In genomic region chr11:106286881-106287504, GRCh38 we compare ENCODE assay signal across 10 cellular contexts.
"Had no signal": no experiment of that assay in that cellular context is flagged by ENCODE, and none has a peak within 500 bp of the region (broad histone marks: within the 10 kb centered on the region; RNA-seq: fewer than 3 reads in every experiment).

No MANE protein-coding gene starts in this region.

- H3K4me1 ChIP-seq: left lung, prostate gland, right lobe of liver had no signal

- H3K27ac ChIP-seq: left lung, neutrophil, prostate gland, right lobe of liver had no signal

- H3K4me3 ChIP-seq: left lung, prostate gland, right lobe of liver had no signal

- H3K9me3 ChIP-seq: left lung, neutrophil, prostate gland, right lobe of liver had no signal

- H3K36me3 ChIP-seq: left lung, neutrophil, prostate gland, right lobe of liver had no signal

- DNase-seq: activated CD4-positive, alpha-beta memory T cell treated with anti-CD3 and anti-CD28 coated beads for 36 hours; activated gamma-delta T cell treated with Interleukin-2 at 50 U/mL for 16 hours; activated naive CD8-positive, alpha-beta T cell treated with anti-CD3 and anti-CD28 coated beads for 36 hours; activated T-cell treated with anti-CD3 and anti-CD28 coated beads, Interleukin-2, amount 50 U/mL, for 48 hours; left lung; right lobe of liver; stimulated activated CD4-positive, alpha-beta T cell treated with anti-CD3 and anti-CD28 coated beads, Interleukin-2, amount 100 ng/mL, for 24 hours; stimulated activated naive CD4-positive, alpha-beta T cell had no signal

- H3K27me3 ChIP-seq: left lung, neutrophil, right lobe of liver had no signal
